ENCODE assay signal across 22 cellular contexts in genomic region chr1:181405584-181405983, GRCh38.
"Had no signal": no experiment of that assay in that cellular context is flagged by ENCODE, and none has a peak within 500 bp of the region (broad histone marks: within the 10 kb centered on the region; RNA-seq: fewer than 3 reads in every experiment).

No MANE protein-coding gene starts in this region.

- H3K4me3 ChIP-seq: SJSA1 had no signal

- H3K9me3 ChIP-seq: SJSA1 had no signal

- H3K9me3 Mint-ChIP-seq: activated CD4-positive, alpha-beta memory T cell treated with anti-CD3 and anti-CD28 coated beads for 36 hours; activated CD4-positive, alpha-beta T cell treated with anti-CD3 and anti-CD28 coated beads, Interleukin-2, amount 10 ng/mL, durations not matched to agents 7 days and 5 days; activated naive CD4-positive, alpha-beta T cell treated with anti-CD3 and anti-CD28 coated beads, Interleukin-2, amount 50 U/mL, for 72 hours; activated naive CD8-positive, alpha-beta T cell treated with anti-CD3 and anti-CD28 coated beads, Interleukin-2, amount 50 U/mL, for 24 hours; activated T-cell treated with anti-CD3 and anti-CD28 coated beads, Interleukin-2, amount 50 U/mL, for 4 hours; brain; central memory CD8-positive, alpha-beta T cell had no signal

- H3K4me1 Mint-ChIP-seq: central memory CD8-positive, alpha-beta T cell had no signal

- H3K36me3 ChIP-seq: SJSA1 had no signal

- ATAC-seq: activated naive CD4-positive, alpha-beta T cell treated with anti-CD3 and anti-CD28 coated beads, Interleukin-2, amount 50 U/mL, for 72 hours; activated naive CD8-positive, alpha-beta T cell treated with anti-CD3 and anti-CD28 coated beads, Interleukin-2, amount 50 U/mL, for 24 hours; activated T-cell treated with anti-CD3 and anti-CD28 coated beads, Interleukin-2, amount 50 U/mL, for 4 hours; PC-3; T-helper 17 cell had no signal

- H3K27me3 Mint-ChIP-seq: activated CD4-positive, alpha-beta memory T cell treated with anti-CD3 and anti-CD28 coated beads for 36 hours; activated CD4-positive, alpha-beta T cell treated with anti-CD3 and anti-CD28 coated beads, Interleukin-2, amount 10 ng/mL, durations not matched to agents 7 days and 5 days; activated naive CD8-positive, alpha-beta T cell treated with anti-CD3 and anti-CD28 coated beads, Interleukin-2, amount 50 U/mL, for 24 hours; brain; T-helper 17 cell had no signal

- DNase-seq: activated CD4-positive, alpha-beta memory T cell treated with anti-CD3 and anti-CD28 coated beads for 36 hours; activated CD4-positive, alpha-beta T cell treated with anti-CD3 and anti-CD28 coated beads, Interleukin-2, amount 10 ng/mL, durations not matched to agents 7 days and 5 days; activated CD4-positive, CD25-positive, alpha-beta regulatory T cell; activated CD8-positive, alpha-beta memory T cell treated with anti-CD3 and anti-CD28 coated beads for 24 hours; activated effector memory CD4-positive, alpha-beta T cell treated with anti-CD3 and anti-CD28 coated beads, Interleukin-2, amount 50 U/mL, for 16 hours; activated naive CD4-positive, alpha-beta T cell treated with Interleukin-2 at 50 U/mL for 16 hours; activated naive CD8-positive, alpha-beta T cell treated with anti-CD3 and anti-CD28 coated beads, Interleukin-2, amount 50 U/mL, for 24 hours; activated T-cell treated with anti-CD3 and anti-CD28 coated beads, Interleukin-2, amount 50 U/mL, for 4 hours; amniotic stem cell; NCI-H1092; NCI-H1417; NCI-H1930; NCI-H446; NCI-H524; PC-3; SHP77; T-helper 17 cell; T-helper 9 cell had no signal

- H3K36me3 Mint-ChIP-seq: activated CD4-positive, alpha-beta memory T cell treated with anti-CD3 and anti-CD28 coated beads for 36 hours; activated naive CD4-positive, alpha-beta T cell treated with anti-CD3 and anti-CD28 coated beads, Interleukin-2, amount 50 U/mL, for 72 hours; brain had no signal

- H3K4me1 ChIP-seq: SJSA1 had no signal

- H3K4me3 Mint-ChIP-seq: activated CD4-positive, alpha-beta memory T cell treated with anti-CD3 and anti-CD28 coated beads for 36 hours; activated CD4-positive, alpha-beta T cell treated with anti-CD3 and anti-CD28 coated beads, Interleukin-2, amount 10 ng/mL, durations not matched to agents 7 days and 5 days; activated naive CD8-positive, alpha-beta T cell treated with anti-CD3 and anti-CD28 coated beads, Interleukin-2, amount 50 U/mL, for 24 hours; activated T-cell treated with anti-CD3 and anti-CD28 coated beads, Interleukin-2, amount 50 U/mL, for 4 hours; brain; central memory CD8-positive, alpha-beta T cell; T-helper 17 cell had no signal

- H3K27ac Mint-ChIP-seq: activated CD4-positive, alpha-beta memory T cell treated with anti-CD3 and anti-CD28 coated beads for 36 hours; activated CD4-positive, alpha-beta T cell treated with anti-CD3 and anti-CD28 coated beads, Interleukin-2, amount 10 ng/mL, durations not matched to agents 7 days and 5 days; activated naive CD4-positive, alpha-beta T cell treated with anti-CD3 and anti-CD28 coated beads, Interleukin-2, amount 50 U/mL, for 72 hours; activated naive CD8-positive, alpha-beta T cell treated with anti-CD3 and anti-CD28 coated beads, Interleukin-2, amount 50 U/mL, for 24 hours; T-helper 17 cell had no signal

- H3K27ac ChIP-seq: SJSA1 had no signal
